29 cellular contexts compared by ENCODE assay signal in the genomic region with DNA sequence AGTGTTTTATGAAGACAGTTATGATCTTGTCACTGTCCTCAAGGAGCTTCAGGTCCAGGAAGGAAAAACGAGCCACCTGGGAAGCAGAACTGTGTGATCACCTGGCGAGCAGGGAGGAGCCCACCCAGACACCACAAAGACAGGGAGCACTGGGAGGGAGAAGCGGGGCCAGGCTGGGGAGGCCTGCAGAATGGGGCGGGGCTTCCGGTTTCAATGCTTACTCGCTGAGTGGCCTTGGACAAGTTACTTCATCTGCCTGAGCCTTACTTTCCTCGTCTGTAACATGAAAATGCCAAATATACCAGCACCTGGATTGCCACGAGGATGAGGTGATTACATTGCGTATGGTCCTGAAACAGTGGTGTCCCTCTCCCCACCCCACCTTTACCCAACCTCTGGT.
"Had no signal": no experiment of that assay in that cellular context is flagged by ENCODE, and none has a peak within 500 bp of the region (broad histone marks: within the 10 kb centered on the region; RNA-seq: fewer than 3 reads in every experiment).

No MANE protein-coding gene starts in this region.

- H3K4me2 ChIP-seq: smooth muscle cell had no signal

- H3K36me3 ChIP-seq: adrenal gland, neutrophil, pancreas, prostate gland, stomach, tibial artery had no signal

- H3K27me3 ChIP-seq: adrenal gland, body of pancreas, neutrophil, pancreas, tibial artery had no signal

- ATAC-seq: activated CD4-positive, alpha-beta T cell treated with anti-CD3 and anti-CD28 coated beads for 36 hours; activated T-cell treated with anti-CD3 and anti-CD28 coated beads, Interleukin-2, amount 50 U/mL, for 72 hours; body of pancreas; effector memory CD8-positive, alpha-beta T cell; left colon; pancreas; stimulated activated naive B cell treated with anti-CD40 and anti-IgM and Interleukin-4, amounts not matched to agents 10 μg/mL and 1 μg/mL and 100 μg/mL, for 72 hours had no signal

- H3K4me3 ChIP-seq: adrenal gland, body of pancreas, coronary artery, pancreas, prostate gland, smooth muscle cell, stomach, tibial artery had no signal

- DNase-seq: activated CD4-positive, alpha-beta T cell treated with anti-CD3 and anti-CD28 coated beads for 36 hours; activated CD4-positive, alpha-beta T cell treated with anti-CD3 and anti-CD28 coated beads, Interleukin-2, amount 50 U/mL, for 4 hours; activated CD4-positive, CD25-positive, alpha-beta regulatory T cell; activated effector memory CD4-positive, alpha-beta T cell treated with Interleukin-2 at 50 U/mL for 16 hours; activated naive CD4-positive, alpha-beta T cell treated with anti-CD3 and anti-CD28 coated beads for 36 hours; activated naive CD8-positive, alpha-beta T cell treated with anti-CD3 and anti-CD28 coated beads for 36 hours; activated T-cell treated with anti-CD3 and anti-CD28 coated beads for 4 hours; activated T-cell treated with anti-CD3 and anti-CD28 coated beads, Interleukin-2, amount 50 U/mL, for 72 hours; adrenal gland; aorta; body of pancreas; effector memory CD8-positive, alpha-beta T cell; foreskin fibroblast; hypothalamus; immature natural killer cell; left colon; naive B cell; nephron progenitor cell; pancreas; stimulated activated CD4-positive, alpha-beta T cell treated with anti-CD3 and anti-CD28 coated beads, Interleukin-15, amount 100 ng/mL, for 24 hours; stimulated activated CD4-positive, alpha-beta T cell treated with anti-CD3 and anti-CD28 coated beads, Interleukin-2, amount 100 ng/mL, for 24 hours; stimulated activated naive B cell treated with anti-CD40 and anti-IgM and Interleukin-4, amounts not matched to agents 10 μg/mL and 1 μg/mL and 100 μg/mL, for 72 hours; stomach; tibial artery had no signal

- H3K27ac ChIP-seq: adrenal gland, body of pancreas, coronary artery, neutrophil, pancreas, prostate gland, stomach, tibial artery had no signal

- FAIRE-seq: kidney, pancreas had no signal

- H3K9me3 ChIP-seq: adrenal gland, body of pancreas, neutrophil, pancreas, prostate gland, stomach, tibial artery had no signal

- H3K4me1 ChIP-seq: adrenal gland, body of pancreas, pancreas, prostate gland, stomach had no signal
